ENCODE assay signal across 9 cellular contexts in the genomic region with DNA sequence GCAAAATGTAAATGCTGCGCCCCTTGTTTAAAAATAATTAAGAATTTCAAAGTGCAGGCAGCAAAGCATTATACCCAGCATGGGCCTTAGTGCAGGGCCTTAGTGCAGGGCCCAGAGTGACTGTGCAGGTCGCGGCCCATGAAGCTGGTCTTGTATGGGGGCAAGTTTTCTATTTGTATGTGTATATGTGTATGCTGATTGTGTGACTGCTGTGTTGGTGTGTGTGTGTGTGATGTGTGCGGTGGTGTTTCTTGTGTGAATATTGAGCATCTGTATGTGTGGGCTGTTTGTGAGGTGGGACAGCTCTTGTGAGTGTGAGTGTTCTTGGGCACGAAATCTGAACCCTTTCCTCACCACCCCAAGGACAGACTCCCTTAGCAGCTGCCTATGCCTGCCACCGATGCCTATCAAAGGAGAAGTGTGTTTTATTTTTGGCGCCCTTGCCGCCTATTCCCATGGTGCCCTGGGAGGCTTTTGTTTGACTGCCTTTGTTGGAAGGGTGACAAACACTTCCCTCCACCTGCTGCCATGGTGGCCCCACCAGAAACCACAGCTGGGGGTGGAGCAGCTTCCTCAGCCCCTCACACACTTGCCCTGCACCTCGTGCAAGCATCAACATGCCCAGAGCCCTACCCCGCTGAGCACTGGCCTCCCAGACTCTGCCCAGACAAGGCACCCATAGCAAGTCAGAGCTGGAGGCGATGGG. TPM values are rescaled to one million over a fixed set of nuclear protein-coding genes. Genes with fewer than 3 reads are reported as not detected.
A peak's percentile ranks its signal among the peaks of the same experiment; 100 is the strongest.
DNase-seq lines count a peak whose midpoint lies in the region; ATAC-seq and TF ChIP-seq lines count a peak whose summit lies in the region.
"Had no signal": no experiment of that assay in that cellular context is flagged by ENCODE, and none has a peak within 500 bp of the region (broad histone marks: within the 10 kb centered on the region; RNA-seq: fewer than 3 reads in every experiment).

No MANE protein-coding gene starts in this region.

- H3K27ac Mint-ChIP-seq in stimulated activated naive B cell treated with anti-CD40 and anti-IgM and Interleukin-4, amounts not matched to agents 10 μg/mL and 1 μg/mL and 100 μg/mL, for 72 hours, result peak overlapping the region; percentile 72

- peaks cover 13 to 18% of the 10 kb centered on the region in 2 donors for H3K36me3 Mint-ChIP-seq in stimulated activated naive B cell treated with anti-CD40 and anti-IgM and Interleukin-4, amounts not matched to agents 10 μg/mL and 1 μg/mL and 100 μg/mL, for 72 hours

- POLR2A ChIA-PET in GM10248 (lab: Yijun Ruan, JAX), result interaction anchor here (1.3 to 1.5 kb wide), 3 partner anchors 10 to 13 kb away, joined by 3 to 4 read pairs (median 3); no protein-coding TSS in a partner anchor

- TF ChIP-seq CTCF in GM10266 (IDR thresholded peaks at IDR 0.05; ENCODE audit: control insufficient read depth, insufficient read depth, low read depth, missing control alignments) (no peak), GM10248 (IDR thresholded peaks at IDR 0.05; ENCODE audit: control extremely low read depth, extremely low read depth, low read depth, missing control alignments) (no peak)

- H3K27me3 Mint-ChIP-seq in stimulated activated naive B cell treated with anti-CD40 and anti-IgM and Interleukin-4, amounts not matched to agents 10 μg/mL and 1 μg/mL and 100 μg/mL, for 72 hours, result no peaks in the 10 kb centered on the region

- peak; percentile 97 for DNase-seq in DMS153 treated with DMSO at 0.1 percent for 48 hours (lab: John Stamatoyannopoulos, UW; ENCODE audit: unreplicated experiment)
- peak; percentile 87 for DNase-seq in NCI-H187 treated with DMSO at 0.1 percent for 48 hours (lab: John Stamatoyannopoulos, UW)
- peak; percentile 67 for DNase-seq in activated CD4-positive, alpha-beta T cell treated with anti-CD3 and anti-CD28 coated beads for 48 hours
- DNase-seq in stimulated activated naive B cell treated with anti-CD40 and anti-IgM and Interleukin-4, amounts not matched to agents 10 μg/mL and 1 μg/mL and 100 μg/mL, for 72 hours, result no peak
- no peak for DNase-seq in SW 1271 (lab: John Stamatoyannopoulos, UW)
- no peak for DNase-seq in GM10266 (ENCODE audit: extremely low spot score)
- no peak for DNase-seq in GM10248 (ENCODE audit: extremely low spot score)

- peak overlapping the region in 1 of 2 donors; percentile 47 for H3K4me3 Mint-ChIP-seq in stimulated activated naive B cell treated with anti-CD40 and anti-IgM and Interleukin-4, amounts not matched to agents 10 μg/mL and 1 μg/mL and 100 μg/mL, for 72 hours

- peaks cover 73 to 95% of the 10 kb centered on the region in 2 donors for H3K4me1 Mint-ChIP-seq in stimulated activated naive B cell treated with anti-CD40 and anti-IgM and Interleukin-4, amounts not matched to agents 10 μg/mL and 1 μg/mL and 100 μg/mL, for 72 hours

- no peaks in the 10 kb centered on the region for H3K9me3 Mint-ChIP-seq in stimulated activated naive B cell treated with anti-CD40 and anti-IgM and Interleukin-4, amounts not matched to agents 10 μg/mL and 1 μg/mL and 100 μg/mL, for 72 hours

- CTCF ChIA-PET in GM10248 (lab: Yijun Ruan, JAX), result interaction anchor here (1.2 to 24.3 kb wide), 7 partner anchors 9 to 201 kb away, joined by 3 to 356 read pairs (median 11); no protein-coding TSS in a partner anchor

- ATAC-seq in esophagus mucosa, result peak; percentile 83
- peak in 1 of 2 donors; percentile 10 for ATAC-seq in stimulated activated naive B cell treated with anti-CD40 and anti-IgM and Interleukin-4, amounts not matched to agents 10 μg/mL and 1 μg/mL and 100 μg/mL, for 72 hours (replicated peaks)
- ATAC-seq: pancreas had no signal

RNA-seq across cellular contexts. Expression of a gene that starts 18.0 kb away (rescaled TPM):
- 0.48 TPM for total RNA-seq in esophagus mucosa

RNA-seq across cellular contexts. Expression of a gene that starts 45.8 kb away (rescaled TPM):
- total RNA-seq in esophagus mucosa, result 52.1 TPM

Comparison
In these comparisons a context has a peak if more than half of its experiments do, and no peak if none do; other contexts are left out.
1. DNase-seq: peak in DMS153 treated with DMSO at 0.1 percent for 48 hours (single experiment), NCI-H187 treated with DMSO at 0.1 percent for 48 hours (single experiment) and activated CD4-positive, alpha-beta T cell treated with anti-CD3 and anti-CD28 coated beads for 48 hours (single experiment); none in stimulated activated naive B cell treated with anti-CD40 and anti-IgM and Interleukin-4, amounts not matched to agents 10 μg/mL and 1 μg/mL and 100 μg/mL, for 72 hours (single experiment), SW 1271 (0 of 2), GM10266 (single experiment) and GM10248 (single experiment).